ENCODE assay signal across 20 cellular contexts in the genomic region with DNA sequence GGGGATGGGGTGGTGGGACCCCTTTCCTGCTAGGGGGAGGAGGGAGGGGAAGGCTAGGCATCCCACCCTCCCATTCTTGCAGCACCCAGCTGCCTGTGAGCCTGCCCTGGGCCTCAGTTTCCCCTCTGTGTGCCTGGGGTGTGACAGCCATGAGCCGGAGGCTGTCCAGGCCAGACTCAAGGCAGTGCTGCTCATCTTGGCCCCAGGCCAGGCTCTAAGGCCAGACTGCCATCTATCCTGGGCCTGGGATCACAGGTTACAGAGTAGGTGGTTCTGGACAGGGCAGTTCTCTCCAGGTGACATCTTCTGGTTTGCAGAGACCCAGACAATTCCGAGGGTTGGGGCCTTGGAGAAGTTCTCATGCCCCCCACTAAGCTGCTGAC. TPM values are rescaled to one million over a fixed set of nuclear protein-coding genes. Genes with fewer than 3 reads are reported as not detected.
DNase-seq lines count a peak whose midpoint lies in the region; ATAC-seq, FAIRE-seq and TF ChIP-seq lines count a peak whose summit lies in the region.
"Had no signal": no experiment of that assay in that cellular context is flagged by ENCODE, and none has a peak within 500 bp of the region (broad histone marks: within the 10 kb centered on the region; RNA-seq: fewer than 3 reads in every experiment).

No MANE protein-coding gene starts in this region.

- H3K4me1 ChIP-seq in H1 (replicated peaks in 1 of 4; ENCODE audit: control insufficient read depth in 3 of 4, insufficient read depth in 4 of 4, low read length in 3 of 4), result peaks cover 0 to 9% (median 6%) of the 10 kb centered on the region in 4 experiments; a peak in 5 of 7 replicates
- H3K4me1 ChIP-seq in mucosa of stomach (ENCODE audit: control insufficient read depth, insufficient read depth, low read length), result peaks cover 54% of the 10 kb centered on the region
- H3K4me1 ChIP-seq in transverse colon, result peaks cover 11 to 53% (median 47%) of the 10 kb centered on the region in 4 donors
- H3K4me1 ChIP-seq: SJSA1 had no signal

- no peak overlapping the region for H4K91ac ChIP-seq in H1 (replicated peaks; ENCODE audit: insufficient read length, low read length)

- no peak overlapping the region for H2BK5ac ChIP-seq in H1 (ENCODE audit: low read depth, low read length)

- no peak overlapping the region for H2AFZ ChIP-seq in H1 (ENCODE audit: low read length)

- H3K9ac ChIP-seq in H1 (replicated peaks in 1 of 4; ENCODE audit: extremely low read depth in 1 of 4, low read depth in 3 of 4, low read length in 3 of 4) (no peak overlapping the region), mucosa of stomach (ENCODE audit: low read length) (peak overlapping the region; percentile 79)

- no peak overlapping the region for H3K4me3 Mint-ChIP-seq in MCF 10A (ENCODE audit: unreplicated experiment)
- H3K4me3 Mint-ChIP-seq: activated CD8-positive, alpha-beta T cell treated with anti-CD3 and anti-CD28 coated beads, Interleukin-2, amount 10 ng/mL, durations not matched to agents 7 days and 5 days; activated naive CD8-positive, alpha-beta T cell treated with anti-CD3 and anti-CD28 coated beads, Interleukin-2, amount 10 ng/mL, durations not matched to agents 7 days and 5 days; natural killer cell treated with Interleukin-12 subunit alpha and Interleukin-12 subunit beta and Interleukin-15 and Interleukin-18, amount 100 ng/mL, for 72 hours had no signal

- peak overlapping the region; percentile 28; the same call in 1 of the 2 replicates for H4K8ac ChIP-seq in H1 (ENCODE audit: extremely low read depth, insufficient read depth, low read length)

- H3K79me2 ChIP-seq in H1 (ENCODE audit: control insufficient read depth in 1 of 2, insufficient read depth in 2 of 2, low read length in 2 of 2), result no peaks in the 10 kb centered on the region

- H3K18ac ChIP-seq in H1 (ENCODE audit: extremely low read depth, low read length), result no peak overlapping the region

- no peak overlapping the region for H2BK20ac ChIP-seq in H1 (ENCODE audit: low read length)

- H4K5ac ChIP-seq in H1 (ENCODE audit: insufficient read length, low read depth, low read length), result no peak overlapping the region

- no peak for TF ChIP-seq CTCF in H1 (IDR thresholded peaks at IDR 0.05; ENCODE audit: control extremely low read depth in 1 of 3, insufficient read depth in 1 of 3, low read depth in 1 of 3, low read length in 3 of 3)
- TF ChIP-seq CTCF in transverse colon (IDR thresholded peaks at IDR 0.05), result no peak
- no peak for TF ChIP-seq CTCF in MCF 10A (IDR thresholded peaks at IDR 0.05; ENCODE audit: unreplicated experiment)

- no peaks in the 10 kb centered on the region; the same call in 1 of the 2 replicates for H3K23me2 ChIP-seq in H1 (ENCODE audit: low read depth, low read length)

- no peaks in the 10 kb centered on the region for H3K9me3 Mint-ChIP-seq in MCF 10A (ENCODE audit: unreplicated experiment)
- H3K9me3 Mint-ChIP-seq: activated naive CD8-positive, alpha-beta T cell treated with anti-CD3 and anti-CD28 coated beads, Interleukin-2, amount 10 ng/mL, durations not matched to agents 7 days and 5 days; natural killer cell treated with Interleukin-12 subunit alpha and Interleukin-12 subunit beta and Interleukin-15 and Interleukin-18, amount 100 ng/mL, for 72 hours had no signal

- H3K14ac ChIP-seq in H1 (ENCODE audit: insufficient read length), result no peak overlapping the region

- no peak overlapping the region for H2AK5ac ChIP-seq in H1 (ENCODE audit: low read depth, low read length)

- no peaks in the 10 kb centered on the region for H3K27me3 Mint-ChIP-seq in MCF 10A (ENCODE audit: insufficient read depth, unreplicated experiment)
- H3K27me3 Mint-ChIP-seq: activated naive CD8-positive, alpha-beta T cell treated with anti-CD3 and anti-CD28 coated beads, Interleukin-2, amount 10 ng/mL, durations not matched to agents 7 days and 5 days; natural killer cell treated with Interleukin-12 subunit alpha and Interleukin-12 subunit beta and Interleukin-15 and Interleukin-18, amount 100 ng/mL, for 72 hours had no signal

- H3K36me3 Mint-ChIP-seq in MCF 10A (ENCODE audit: insufficient read depth, unreplicated experiment), result peaks cover 16% of the 10 kb centered on the region
- H3K36me3 Mint-ChIP-seq: activated naive CD8-positive, alpha-beta T cell treated with anti-CD3 and anti-CD28 coated beads, Interleukin-2, amount 10 ng/mL, durations not matched to agents 7 days and 5 days; natural killer cell treated with Interleukin-12 subunit alpha and Interleukin-12 subunit beta and Interleukin-15 and Interleukin-18, amount 100 ng/mL, for 72 hours had no signal

- H3K27ac Mint-ChIP-seq in MCF 10A (ENCODE audit: low read depth, unreplicated experiment), result no peak overlapping the region
- H3K27ac Mint-ChIP-seq: activated CD8-positive, alpha-beta T cell treated with anti-CD3 and anti-CD28 coated beads, Interleukin-2, amount 10 ng/mL, durations not matched to agents 7 days and 5 days; activated naive CD8-positive, alpha-beta T cell treated with anti-CD3 and anti-CD28 coated beads, Interleukin-2, amount 10 ng/mL, durations not matched to agents 7 days and 5 days; natural killer cell treated with Interleukin-12 subunit alpha and Interleukin-12 subunit beta and Interleukin-15 and Interleukin-18, amount 100 ng/mL, for 72 hours had no signal

- intact Hi-C loops in transverse colon (cut with DNase I; ENCODE audit: low total_unique reads), result no loop called here
- intact Hi-C loops in MCF 10A (cut with micrococcal nuclease), result no loop called here

- no peaks in the 10 kb centered on the region for H3K79me1 ChIP-seq in H1 (ENCODE audit: low read depth, low read length)

- no peak overlapping the region for H3K23ac ChIP-seq in H1 (ENCODE audit: insufficient read length)

- peak; percentile 50 for DNase-seq in HT-29 (ENCODE audit: low spot score)
- no peak for DNase-seq in H1 (ENCODE audit: low read depth in 1 of 2, low spot score in 2 of 2)
- no peak for DNase-seq in transverse colon
- no peak for DNase-seq in MCF 10A (ENCODE audit: unreplicated experiment)
- no peak for DNase-seq in iPS-NIHi11 (ENCODE audit: low spot score)
- DNase-seq: activated CD4-positive, CD25-positive, alpha-beta regulatory T cell; activated CD8-positive, alpha-beta T cell treated with anti-CD3 and anti-CD28 coated beads, Interleukin-2, amount 10 ng/mL, durations not matched to agents 7 days and 5 days; activated naive CD8-positive, alpha-beta T cell treated with anti-CD3 and anti-CD28 coated beads, Interleukin-2, amount 10 ng/mL, durations not matched to agents 7 days and 5 days; mammary epithelial cell; NCI-H1417 treated with DMSO at 0.1 percent for 48 hours; NCI-H2171 treated with DMSO at 0.1 percent for 48 hours; NCI-H748 treated with DMSO at 0.1 percent for 48 hours; stimulated activated CD4-positive, alpha-beta T cell treated with anti-CD3 and anti-CD28 coated beads, Interleukin-12 subunit alpha, Interleukin-12 subunit beta, amount 100 ng/mL, for 4 hours had no signal

- no peaks in the 10 kb centered on the region for H3K36me3 ChIP-seq in H1 (ENCODE audit: control insufficient read depth in 2 of 4, insufficient read depth in 4 of 4, low read length in 3 of 4)
- H3K36me3 ChIP-seq in mucosa of stomach (ENCODE audit: control insufficient read depth, insufficient read depth, low read length), result no peaks in the 10 kb centered on the region
- no peaks in the 10 kb centered on the region for H3K36me3 ChIP-seq in transverse colon
- H3K36me3 ChIP-seq: SJSA1 had no signal

- H3K9me3 ChIP-seq in H1 (ENCODE audit: insufficient read depth in 2 of 2, low read depth in 1 of 2, low read length in 1 of 2) (no peaks in the 10 kb centered on the region), mucosa of stomach (ENCODE audit: control insufficient read depth, low read length) (no peaks in the 10 kb centered on the region), transverse colon (no peaks in the 10 kb centered on the region)
- H3K9me3 ChIP-seq: heart left ventricle, SJSA1 had no signal

- 0 out of 2 replicates have a peak overlapping the region, but pooled peaks have one; percentile 61 for H2BK15ac ChIP-seq in H1 (ENCODE audit: low read length)

- POLR2A ChIA-PET in H1 (lab: Charles Lee; ENCODE audit: partially characterized antibody) (no interaction called here), MCF 10A (lab: Yijun Ruan, JAX) (no interaction called here)

- TF ChIP-seq RAD21 in H1 (IDR thresholded peaks at IDR 0.05 in 1 of 2, conservative IDR thresholded peaks at IDR 0.05 in 1 of 2; ENCODE audit: low read depth in 2 of 2, low read length in 2 of 2), result no peak

- H3K4ac ChIP-seq in H1 (replicated peaks; ENCODE audit: insufficient read length, low read depth, low read length), result no peak overlapping the region

- CTCF ChIA-PET in H1 (lab: Charles Lee; ENCODE audit: partially characterized antibody), result interaction anchor here (0.9 to 9.0 kb wide), 4 partner anchors 10 to 131 kb away, joined by 6 to 134 read pairs (median 30); no protein-coding TSS in a partner anchor
- CTCF ChIA-PET in MCF 10A (lab: Yijun Ruan, JAX), result interaction anchor here (0.6 to 2.0 kb wide), 4 partner anchors 8 to 16 kb away, joined by 4 to 10 read pairs (median 8); no protein-coding TSS in a partner anchor

- in situ Hi-C loops in transverse colon (cut with MboI; ENCODE audit: low pct_ligation_motif_present in 1 of 4, low pct_unique_long_range_greater_than_20kb in 1 of 4, low sequenced_read_pairs in 3 of 4), result no loop called here

- no peak overlapping the region for H2BK120ac ChIP-seq in H1 (replicated peaks; ENCODE audit: low read depth, low read length)

- H3K4me1 Mint-ChIP-seq in MCF 10A (ENCODE audit: insufficient read depth, unreplicated experiment), result peaks cover 3% of the 10 kb centered on the region
- H3K4me1 Mint-ChIP-seq: activated naive CD8-positive, alpha-beta T cell treated with anti-CD3 and anti-CD28 coated beads, Interleukin-2, amount 10 ng/mL, durations not matched to agents 7 days and 5 days had no signal

- TF ChIP-seq POLR2A in H1 (IDR thresholded peaks at IDR 0.05; ENCODE audit: control extremely low read depth in 1 of 2, low read depth in 2 of 2, low read length in 2 of 2) (no peak), transverse colon (IDR thresholded peaks at IDR 0.05) (no peak)

- BruUV-seq in MCF 10A (replicated peaks; lab: Mats Ljungman, UMichigan), result no TSS peak

- no peak overlapping the region for H3K4me3 ChIP-seq in H1 (ENCODE audit: extremely low read depth in 1 of 4, insufficient read depth in 2 of 4, low read depth in 3 of 4, low read length in 4 of 4)
- H3K4me3 ChIP-seq in mucosa of stomach (ENCODE audit: low read length), result peak overlapping the region; percentile 55
- no peak overlapping the region for H3K4me3 ChIP-seq in transverse colon
- H3K4me3 ChIP-seq: heart left ventricle, SJSA1 had no signal

- H4K20me1 ChIP-seq in H1 (replicated peaks in 1 of 2; ENCODE audit: control insufficient read depth in 1 of 2, insufficient read depth in 2 of 2, low read length in 2 of 2), result no peaks in the 10 kb centered on the region

- H3K27ac ChIP-seq in H1 (ENCODE audit: low read depth, low read length) (no peak overlapping the region), transverse colon (peak overlapping the region; percentile 84 to 92 (median 88))
- H3K27ac ChIP-seq: heart left ventricle, SJSA1 had no signal

- no peak overlapping the region for H3K4me2 ChIP-seq in H1 (ENCODE audit: insufficient read depth in 1 of 2, low read depth in 2 of 2, low read length in 2 of 2)

- no peak overlapping the region for H2BK12ac ChIP-seq in H1 (ENCODE audit: low read depth, low read length)

- FAIRE-seq in H1 (lab: Jason Lieb, UNC), result no peak
- FAIRE-seq: colon had no signal

- peaks cover 0 to 5% (median 1%) of the 10 kb centered on the region in 4 experiments; a peak in 4 of 7 replicates for H3K27me3 ChIP-seq in H1 (replicated peaks in 1 of 4; ENCODE audit: control insufficient read depth in 3 of 4, extremely low read depth in 1 of 4, insufficient read depth in 3 of 4, low read length in 3 of 4)
- H3K27me3 ChIP-seq in mucosa of stomach (ENCODE audit: control insufficient read depth, insufficient read depth, low read length), result no peaks in the 10 kb centered on the region
- no peaks in the 10 kb centered on the region for H3K27me3 ChIP-seq in transverse colon
- H3K27me3 ChIP-seq: heart left ventricle, SJSA1 had no signal

- 82% methylated on average over 2 of the region's 2 CpGs; no CpG with 5 or more reads in 1 of the 2 experiments for whole genome bisulfite sequencing in H1 (ENCODE audit: extremely low coverage in 1 of 2, insufficient coverage in 1 of 2, insufficient read length in 1 of 2, insufficient replicate concordance in 2 of 2, low coverage in 1 of 2, low lambda C conversion rate in 2 of 2, missing lambda C conversion rate in 1 of 2), 2 experiments
- WGBS in transverse colon (ENCODE audit: low coverage in 1 of 2), 2 donors, result 62% methylated on average over 2 of the region's 2 CpGs; no CpG with 5 or more reads in 1 of the 2 donors

- H3K56ac ChIP-seq in H1 (replicated peaks; ENCODE audit: insufficient read length, low read depth, low read length), result no peak overlapping the region

- no peak for TF ChIP-seq EP300 in H1 (IDR thresholded peaks at IDR 0.05; ENCODE audit: borderline replicate concordance in 1 of 2, low read depth in 2 of 2, low read length in 2 of 2)
- no peak for TF ChIP-seq EP300 in transverse colon (IDR thresholded peaks at IDR 0.05; ENCODE audit: low read depth)

- ATAC-seq in HG02798 (IDR thresholded peaks at IDR 0.05; ENCODE audit: poor library complexity, unreplicated experiment), result no peak
- ATAC-seq: activated CD8-positive, alpha-beta T cell treated with anti-CD3 and anti-CD28 coated beads, Interleukin-2, amount 10 ng/mL, durations not matched to agents 7 days and 5 days; natural killer cell treated with Interleukin-12 subunit alpha and Interleukin-12 subunit beta and Interleukin-15 and Interleukin-18, amount 100 ng/mL, for 72 hours had no signal

RNA-seq across cellular contexts. Expression of a gene that starts 3.3 kb away (rescaled TPM):
- total RNA-seq in HT-29 (2014; rRNA removed; shearing (Covaris generic)), result 2.2 and 2.4 TPM in 2 replicates
- total RNA-seq in H1 (2021; fragmentation: NEBNext Ultra II Directional; extraction: Animal tissue kit (Norgen Biotek cat#: 25700)), result 4.1 and 4.6 TPM in 2 replicates
- 4.2 and 7.4 TPM in 2 replicates for polyA plus RNA-seq in H1 (2011; rRNA removed)
- polyA plus RNA-seq in H1 (2011; cell fraction: cytosol; rRNA removed), result 5.9 TPM
- 20.0 TPM for polyA plus RNA-seq in H1 (2011; cell fraction: nucleus; rRNA removed)
- polyA plus RNA-seq in H1 (2012, experiment 1 of 2), result 2.4 to 5.7 TPM (median 4.2 TPM) in 4 replicates
- 3.4 TPM for polyA plus RNA-seq in H1 (2012, experiment 2 of 2)
- 1.4 TPM for polyA plus RNA-seq in H1 (2013, experiment 1 of 2)
- polyA plus RNA-seq in H1 (2013, experiment 2 of 2), result 1.5 TPM
- 7.7 and 8.0 TPM in 2 replicates for polyA minus RNA-seq in H1 (2011; rRNA and poly(A)+ RNA removed)
- polyA minus RNA-seq in H1 (2011; cell fraction: cytosol; rRNA and poly(A)+ RNA removed), result 2.5 TPM
- 11.4 TPM for polyA minus RNA-seq in H1 (2011; cell fraction: nucleus; rRNA and poly(A)+ RNA removed)
- total RNA-seq in transverse colon (100 to 1,000 TPM; 112 to 214 (median 172) TPM), MCF 10A (2022) (not detected in 2 replicates)

RNA-seq across cellular contexts. Expression of a gene that starts 42.1 kb away (rescaled TPM):
- total RNA-seq in HT-29 (2014; rRNA removed; shearing (Covaris generic)), result 7.6 and 9.6 TPM in 2 replicates
- total RNA-seq in H1 (2021; fragmentation: NEBNext Ultra II Directional; extraction: Animal tissue kit (Norgen Biotek cat#: 25700)), result 15.7 and 19.2 TPM in 2 replicates
- 15.3 and 25.7 TPM in 2 replicates for polyA plus RNA-seq in H1 (2011; rRNA removed)
- polyA plus RNA-seq in H1 (2011; cell fraction: cytosol; rRNA removed), result 16.8 TPM
- 40.8 TPM for polyA plus RNA-seq in H1 (2011; cell fraction: nucleus; rRNA removed)
- 10.7 to 22.5 TPM (median 19.3 TPM) in 4 replicates for polyA plus RNA-seq in H1 (2012, experiment 1 of 2)
- polyA plus RNA-seq in H1 (2012, experiment 2 of 2), result 24.9 TPM
- 16.6 TPM for polyA plus RNA-seq in H1 (2013, experiment 1 of 2)
- 15.4 TPM for polyA plus RNA-seq in H1 (2013, experiment 2 of 2)
- 15.5 and 19.6 TPM in 2 replicates for polyA minus RNA-seq in H1 (2011; rRNA and poly(A)+ RNA removed)
- 9.8 TPM for polyA minus RNA-seq in H1 (2011; cell fraction: cytosol; rRNA and poly(A)+ RNA removed)
- polyA minus RNA-seq in H1 (2011; cell fraction: nucleus; rRNA and poly(A)+ RNA removed), result 18.4 TPM
- total RNA-seq in transverse colon (100 to 1,000 TPM in 2 of 4 donors, 10 to 100 TPM in 2; 21.1 to 126 (median 91.4) TPM), MCF 10A (2022) (1.8 and 3.1 TPM in 2 replicates)

RNA-seq across cellular contexts. Expression of a gene that starts 51.7 kb away (rescaled TPM):
- total RNA-seq in HT-29 (2014; rRNA removed; shearing (Covaris generic)), result 0.58 and 0.94 TPM in 2 replicates
- 0.75 and 0.76 TPM in 2 replicates for total RNA-seq in H1 (2021; fragmentation: NEBNext Ultra II Directional; extraction: Animal tissue kit (Norgen Biotek cat#: 25700))
- 0.26 and 0.36 TPM in 2 replicates for polyA plus RNA-seq in H1 (2011; rRNA removed)
- polyA plus RNA-seq in H1 (2011; cell fraction: cytosol; rRNA removed), result 0.31 TPM
- 3.0 TPM for polyA plus RNA-seq in H1 (2011; cell fraction: nucleus; rRNA removed)
- 0.43 to 0.87 TPM (median 0.62 TPM) in 4 replicates for polyA plus RNA-seq in H1 (2012, experiment 1 of 2)
- polyA plus RNA-seq in H1 (2012, experiment 2 of 2), result 0.29 TPM
- polyA plus RNA-seq in H1 (2013, experiment 1 of 2), result 1.4 TPM
- polyA plus RNA-seq in H1 (2013, experiment 2 of 2), result 0.17 TPM
- 0.63 and 1.4 TPM in 2 replicates for polyA minus RNA-seq in H1 (2011; rRNA and poly(A)+ RNA removed)
- polyA minus RNA-seq in H1 (2011; cell fraction: cytosol; rRNA and poly(A)+ RNA removed), result 0.29 TPM
- polyA minus RNA-seq in H1 (2011; cell fraction: nucleus; rRNA and poly(A)+ RNA removed), result 3.0 TPM
- total RNA-seq in transverse colon, result 1 to 10 TPM in 2 of 4 donors, under 1 TPM in 2; 0.20 to 4.1 (median 1.4) TPM
- 1.3 TPM in 1 of 2 replicates, not detected in the other for total RNA-seq in MCF 10A (2022)
- total RNA-seq: LHCN-M2, SJSA1 had no signal
- polyA plus RNA-seq: mammary epithelial cell had no signal

Comparison
In these comparisons a context has a peak if more than half of its experiments do, and no peak if none do; other contexts are left out.
1. RNA of a gene that starts 3.3 kb away (total RNA-seq): 112 to 214 TPM in transverse colon; 4.1 to 4.6 TPM in H1, 2.2 to 2.4 TPM in HT-29 and not detected in MCF 10A; every median in the first group is over 10 times any median in the second.